21 cellular contexts compared by ENCODE assay signal in genomic region chr5:9479361-9479760, GRCh38.
DNase-seq lines count a peak whose midpoint lies in the region; ATAC-seq and TF ChIP-seq lines count a peak whose summit lies in the region.
"Had no signal": no experiment of that assay in that cellular context is flagged by ENCODE, and none has a peak within 500 bp of the region (broad histone marks: within the 10 kb centered on the region; RNA-seq: fewer than 3 reads in every experiment).

No MANE protein-coding gene starts in this region.

- no peak overlapping the region for H3K4me3 ChIP-seq in BJ (ENCODE audit: low read depth, low read length)
- no peak overlapping the region for H3K4me3 ChIP-seq in epithelial cell of esophagus (ENCODE audit: low read length)
- H3K4me3 ChIP-seq in osteoblast (ENCODE audit: insufficient read depth, low read length), result no peak overlapping the region
- H3K4me3 ChIP-seq in Karpas-422 (ENCODE audit: low read length), result no peak overlapping the region
- no peak overlapping the region for H3K4me3 ChIP-seq in PC-3 (ENCODE audit: low read length)
- H3K4me3 ChIP-seq: ovary, Peyer's patch, right lobe of liver had no signal

- DNase-seq in BJ (ENCODE audit: low read depth) (peak; percentile 70), RPMI7951 (ENCODE audit: low read depth) (peak; percentile 91), epithelial cell of esophagus (ENCODE audit: low read depth) (peak; percentile 58), osteoblast (ENCODE audit: insufficient read length, low spot score, missing footprints) (peak; percentile 74), Karpas-422 (no peak), PC-3 (no peak)
- no peak for DNase-seq in activated CD8-positive, alpha-beta memory T cell treated with anti-CD3 and anti-CD28 coated beads, Interleukin-2, amount 50 U/mL, for 48 hours
- DNase-seq: Calu3; central memory CD4-positive, alpha-beta T cell; GF-D8; glutamatergic neuron; NCI-H1436 treated with DMSO at 0.1 percent for 48 hours; NCI-H2227 treated with DMSO at 0.1 percent for 48 hours; ovary; Peyer's patch; right lobe of liver; stimulated activated CD4-positive, alpha-beta T cell treated with anti-CD3 and anti-CD28 coated beads, Interleukin-2, amount 100 ng/mL, for 24 hours; stimulated activated naive CD8-positive, alpha-beta T cell treated with anti-CD3 and anti-CD28 coated beads, Interleukin-15, amount 100 ng/mL, for 72 hours; T1000 had no signal

- H2AFZ ChIP-seq in osteoblast (ENCODE audit: low read length) (no peak overlapping the region), Karpas-422 (ENCODE audit: low read length) (no peak overlapping the region), PC-3 (ENCODE audit: low read length) (no peak overlapping the region)

- peaks cover 20% of the 10 kb centered on the region for H3K4me1 ChIP-seq in osteoblast (ENCODE audit: insufficient read depth, low read length)
- no peaks in the 10 kb centered on the region for H3K4me1 ChIP-seq in Karpas-422 (ENCODE audit: low read length)
- 0 out of 2 replicates have a peak, but pooled peaks cover 3% of the 10 kb centered on the region for H3K4me1 ChIP-seq in PC-3 (ENCODE audit: insufficient read depth, low read length)
- H3K4me1 ChIP-seq: Peyer's patch, right lobe of liver had no signal

- H3K79me2 ChIP-seq in osteoblast (ENCODE audit: insufficient read depth, low read length) (peaks cover 35% of the 10 kb centered on the region), Karpas-422 (ENCODE audit: low read length) (no peaks in the 10 kb centered on the region), PC-3 (ENCODE audit: low read length) (no peaks in the 10 kb centered on the region)

- CTCF ChIA-PET in BJ (lab: Yijun Ruan, JAX), result interaction anchor here (0.8 kb wide), 1 partner anchor 11 kb away, joined by 4 read pairs; no protein-coding TSS in a partner anchor
- CTCF ChIA-PET in PC-3 (lab: Charles Lee), result no interaction called here

- H3F3A ChIP-seq in PC-3 (ENCODE audit: low read length, unreplicated experiment), result no peaks in the 10 kb centered on the region

- no peaks in the 10 kb centered on the region for H3K9me2 ChIP-seq in Karpas-422 (replicated peaks; ENCODE audit: insufficient read depth, low read length)
- H3K9me2 ChIP-seq in PC-3 (replicated peaks; ENCODE audit: low read length), result no peaks in the 10 kb centered on the region

- no TSS peak for BruUV-seq in PC-3 (replicated peaks; lab: Mats Ljungman, UMichigan)

- H3K9ac ChIP-seq in Karpas-422 (ENCODE audit: low read length), result no peak overlapping the region
- H3K9ac ChIP-seq in PC-3 (ENCODE audit: low read length), result no peak overlapping the region

- POLR2A ChIA-PET in BJ (lab: Charles Lee) (interaction anchor here (0.6 kb wide), 1 partner anchor 39 kb away, joined by 4 read pairs; no protein-coding TSS in a partner anchor), PC-3 (lab: Charles Lee; ENCODE audit: unreplicated experiment) (no interaction called here)

- H4K20me1 ChIP-seq in osteoblast (ENCODE audit: insufficient read depth, low read length), result peaks cover 2% of the 10 kb centered on the region
- H4K20me1 ChIP-seq in Karpas-422 (ENCODE audit: insufficient read depth, low read depth, low read length), result no peaks in the 10 kb centered on the region
- no peaks in the 10 kb centered on the region for H4K20me1 ChIP-seq in PC-3 (ENCODE audit: low read length)

- no peak overlapping the region for H3K4me2 ChIP-seq in osteoblast (ENCODE audit: insufficient read depth, low read length)
- H3K4me2 ChIP-seq in Karpas-422 (ENCODE audit: low read depth, low read length, poor library complexity, severe bottlenecking), result no peak overlapping the region
- H3K4me2 ChIP-seq in PC-3 (ENCODE audit: low read length), result no peak overlapping the region

- no peaks in the 10 kb centered on the region for H3K36me3 ChIP-seq in BJ (ENCODE audit: control insufficient read depth, insufficient read depth, low read length)
- no peaks in the 10 kb centered on the region for H3K36me3 ChIP-seq in osteoblast (ENCODE audit: insufficient read depth, low read length)
- H3K36me3 ChIP-seq in Karpas-422 (ENCODE audit: insufficient read depth, low read length), result no peaks in the 10 kb centered on the region
- H3K36me3 ChIP-seq in PC-3 (ENCODE audit: low read depth, low read length), result peaks cover 7% of the 10 kb centered on the region; the same call in 1 of the 2 replicates
- H3K36me3 ChIP-seq: ovary, Peyer's patch, right lobe of liver had no signal

- no peak for ATAC-seq in HG02973 (IDR thresholded peaks at IDR 0.05; ENCODE audit: unreplicated experiment)
- no peak for ATAC-seq in PC-3
- ATAC-seq: activated CD4-positive, CD25-positive, alpha-beta regulatory T cell treated with anti-CD3 and anti-CD28 coated beads, Interleukin-2, amount 50 U/mL, for 24 hours; right lobe of liver; stimulated activated naive CD8-positive, alpha-beta T cell treated with anti-CD3 and anti-CD28 coated beads, Interleukin-15, amount 100 ng/mL, for 72 hours had no signal

- no peak for TF ChIP-seq CTCF in BJ (IDR thresholded peaks at IDR 0.05; ENCODE audit: insufficient read depth, low read depth, low read length)
- no peak for TF ChIP-seq CTCF in epithelial cell of esophagus (IDR thresholded peaks at IDR 0.05; ENCODE audit: insufficient read depth, low read depth, low read length, missing control alignments)
- no peak for TF ChIP-seq CTCF in osteoblast (IDR thresholded peaks at IDR 0.05; ENCODE audit: extremely low read depth, low read depth, low read length)
- TF ChIP-seq CTCF in PC-3 (conservative IDR thresholded peaks at IDR 0.05; ENCODE audit: low read depth, low read length), result no peak

- intact Hi-C loops in PC-3 (cut with micrococcal nuclease), result no loop called here

- H3K27me3 ChIP-seq in BJ (ENCODE audit: control insufficient read depth, insufficient read depth, low read length), result no peaks in the 10 kb centered on the region
- H3K27me3 ChIP-seq in osteoblast (ENCODE audit: insufficient read depth, low read length), result no peaks in the 10 kb centered on the region
- no peaks in the 10 kb centered on the region for H3K27me3 ChIP-seq in Karpas-422 (ENCODE audit: low read length)
- H3K27me3 ChIP-seq in PC-3 (ENCODE audit: low read length), result no peaks in the 10 kb centered on the region
- H3K27me3 ChIP-seq: ovary, Peyer's patch, right lobe of liver had no signal

- H3K9me3 ChIP-seq in osteoblast (ENCODE audit: low read depth, low read length), result peaks cover 9% of the 10 kb centered on the region
- H3K9me3 ChIP-seq in Karpas-422 (ENCODE audit: low read length), result peaks cover 10% of the 10 kb centered on the region; the same call in 1 of the 2 replicates
- peaks cover 12% of the 10 kb centered on the region for H3K9me3 ChIP-seq in PC-3 (ENCODE audit: low read length)
- H3K9me3 ChIP-seq: ovary had no signal

- H3K27ac ChIP-seq in osteoblast (ENCODE audit: low read depth, low read length) (peak overlapping the region; percentile 5), Karpas-422 (ENCODE audit: low read length) (no peak overlapping the region), PC-3 (ENCODE audit: low read length) (no peak overlapping the region)
- H3K27ac ChIP-seq: ovary, Peyer's patch, right lobe of liver had no signal

Comparison
In these comparisons a context has a peak if more than half of its experiments do, and no peak if none do; other contexts are left out.
1. DNase-seq: peak in BJ (single experiment), RPMI7951 (single experiment), epithelial cell of esophagus (single experiment) and osteoblast (single experiment); none in activated CD8-positive, alpha-beta memory T cell treated with anti-CD3 and anti-CD28 coated beads, Interleukin-2, amount 50 U/mL, for 48 hours (single experiment), Karpas-422 (single experiment) and PC-3 (single experiment).